Comparison of ENCODE assay signal across 9 cellular contexts in the genomic region with DNA sequence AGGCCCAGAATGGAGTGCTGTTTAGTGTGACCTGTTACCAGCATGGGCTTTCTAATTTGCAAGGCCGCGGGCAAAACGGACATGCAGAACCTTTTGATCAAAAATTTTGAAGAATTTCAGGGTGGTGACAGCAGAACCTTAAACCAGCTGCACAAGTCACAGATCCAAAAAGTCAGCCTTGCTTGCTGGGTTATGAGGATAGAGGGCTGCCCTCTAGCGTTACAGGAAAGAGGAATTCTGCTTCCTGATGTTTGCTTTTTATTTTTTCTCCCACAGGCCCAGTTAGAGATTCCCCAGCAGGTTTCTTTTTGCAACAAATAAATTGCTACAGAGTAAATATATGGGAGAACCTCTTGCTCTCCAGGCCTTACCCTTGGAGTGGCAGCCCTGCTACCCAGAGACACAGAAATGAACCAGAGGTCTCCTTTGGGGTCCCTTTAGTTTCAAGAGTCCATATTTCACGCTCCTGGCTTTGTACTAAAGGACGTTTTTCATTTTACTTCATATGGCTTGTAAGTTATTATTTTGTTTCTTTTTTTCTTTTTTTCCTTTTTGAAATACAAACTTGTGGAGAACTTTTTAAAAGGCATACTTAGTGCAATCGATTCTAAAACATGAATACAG. TPM values are rescaled to one million over a fixed set of nuclear protein-coding genes. Genes with fewer than 3 reads are reported as not detected.
A peak's percentile ranks its signal among the peaks of the same experiment; 100 is the strongest.
DNase-seq lines count a peak whose midpoint lies in the region; ATAC-seq and TF ChIP-seq lines count a peak whose summit lies in the region.
"Had no signal": no experiment of that assay in that cellular context is flagged by ENCODE, and none has a peak within 500 bp of the region (broad histone marks: within the 10 kb centered on the region; RNA-seq: fewer than 3 reads in every experiment).

No MANE protein-coding gene starts in this region.

- no peak overlapping the region for H3K4me3 ChIP-seq in psoas muscle
- H3K4me3 ChIP-seq: BLaER1 had no signal

- no peaks in the 10 kb centered on the region for H3K36me3 ChIP-seq in psoas muscle (ENCODE audit: insufficient read depth in 1 of 2, low read depth in 1 of 2)
- H3K36me3 ChIP-seq: BLaER1 had no signal

- no peaks in the 10 kb centered on the region for H3K4me1 ChIP-seq in psoas muscle
- H3K4me1 ChIP-seq: BLaER1 had no signal

- TF ChIP-seq CTCF in psoas muscle (IDR thresholded peaks at IDR 0.05) = peak; percentile 67

- WGBS in psoas muscle, 3 donors = 37 to 39% (median 38%) methylated on average over 7 of the region's 7 CpGs

- DNase-seq in NCI-H2171 treated with DMSO at 0.1 percent for 48 hours (lab: John Stamatoyannopoulos, UW) (peak; percentile 5), NCI-H2171 (lab: John Stamatoyannopoulos, UW) (no peak), NCI-H82 (lab: John Stamatoyannopoulos, UW) (peak; percentile 62), fibroblast of gingiva (ENCODE audit: low read depth) (peak; percentile 7), psoas muscle (no peak)

- intact Hi-C loops in psoas muscle (cut with DNase I) = loop anchor here in 1 of 2 donors (2.0 to 10.0 kb wide), 5 partner anchors 132 to 625 kb away; no protein-coding TSS in a partner anchor

- ATAC-seq in psoas muscle (peak in 3 of 4 donors; percentile 29 to 48 (median 29)), GM19324 (IDR thresholded peaks at IDR 0.05; ENCODE audit: low FRiP score, unreplicated experiment) (no peak), GM21367 (IDR thresholded peaks at IDR 0.05; ENCODE audit: unreplicated experiment) (no peak), HG03196 (IDR thresholded peaks at IDR 0.05; ENCODE audit: unreplicated experiment) (no peak)

- H3K9me3 ChIP-seq in psoas muscle = no peaks in the 10 kb centered on the region

- H3K27ac ChIP-seq in psoas muscle = peak overlapping the region; percentile 84
- H3K27ac ChIP-seq: BLaER1 had no signal

- no peaks in the 10 kb centered on the region for H3K27me3 ChIP-seq in psoas muscle (ENCODE audit: insufficient read depth in 3 of 3, low read length in 2 of 3)
- H3K27me3 ChIP-seq: BLaER1 had no signal

RNA-seq across cellular contexts. Expression of a gene that starts 3.4 kb away (rescaled TPM):
- total RNA-seq in psoas muscle = 10 to 100 TPM; 55.1 to 91.4 (median 79.7) TPM
- polyA plus RNA-seq in psoas muscle = 10 to 100 TPM; 24.3 to 37.4 (median 35.0) TPM

Comparison
In these comparisons a context has a peak if more than half of its experiments do, and no peak if none do; other contexts are left out.
1. DNase-seq: peak in NCI-H2171 treated with DMSO at 0.1 percent for 48 hours (single experiment), NCI-H82 (single experiment) and fibroblast of gingiva (single experiment); none in NCI-H2171 (single experiment) and psoas muscle (0 of 2).
2. ATAC-seq: peak in psoas muscle (3 of 4); none in GM19324 (single experiment), GM21367 (single experiment) and HG03196 (single experiment).